19 cellular contexts compared by ENCODE assay signal in the genomic region with DNA sequence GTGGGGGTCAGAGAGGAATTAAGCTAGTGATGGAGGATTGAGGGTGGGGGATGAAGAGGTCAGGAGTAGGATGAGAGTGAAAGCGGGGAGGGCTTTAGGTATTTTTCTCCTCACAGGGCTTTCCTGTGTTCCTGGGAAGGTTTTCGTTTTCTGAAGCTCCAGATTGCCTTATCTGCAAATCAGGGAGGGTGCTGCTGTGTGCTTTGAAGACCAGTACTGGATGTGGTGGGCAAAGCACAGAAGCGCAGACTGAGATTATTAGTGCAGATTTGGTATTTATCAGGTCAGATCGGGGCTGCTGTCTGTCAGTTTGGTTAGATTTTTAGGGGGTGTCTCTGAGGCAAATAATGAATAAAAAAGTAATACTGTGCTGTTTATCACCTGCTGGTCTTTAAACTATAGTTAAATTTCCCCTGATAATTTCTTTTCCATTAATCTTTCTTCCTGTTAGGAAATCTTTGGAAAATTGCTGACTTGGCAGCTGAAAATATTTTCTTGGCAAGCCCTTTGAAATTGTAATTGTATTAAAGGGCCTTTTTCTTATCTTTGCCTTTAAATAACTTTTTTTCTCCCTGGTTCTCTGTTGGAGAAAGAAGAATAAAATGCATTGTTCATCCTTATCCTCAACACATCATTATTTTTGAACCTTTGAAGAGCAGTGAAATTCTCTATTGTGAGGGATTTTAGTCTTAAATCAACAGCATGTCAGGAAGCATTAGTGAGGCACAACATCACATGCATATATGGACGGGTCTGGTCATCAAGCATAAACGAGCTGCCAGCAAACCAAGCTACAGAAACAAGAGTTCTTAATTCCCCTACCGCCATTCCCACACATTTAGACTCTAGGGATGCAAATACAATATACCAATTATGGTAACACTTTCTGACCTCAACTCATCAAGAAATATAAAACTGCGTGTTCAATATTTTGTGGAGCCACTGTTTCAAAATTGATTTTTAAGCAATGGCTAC.
DNase-seq lines count a peak whose midpoint lies in the region; FAIRE-seq and TF ChIP-seq lines count a peak whose summit lies in the region.
"Had no signal": no experiment of that assay in that cellular context is flagged by ENCODE, and none has a peak within 500 bp of the region (broad histone marks: within the 10 kb centered on the region; RNA-seq: fewer than 3 reads in every experiment).

No MANE protein-coding gene starts in this region.

- H3K79me2 ChIP-seq in SK-N-SH (ENCODE audit: insufficient read depth): no peaks in the 10 kb centered on the region

- H3K4me2 ChIP-seq in SK-N-SH: no peak overlapping the region
- H3K4me2 ChIP-seq: KMS-11 had no signal

- no peaks in the 10 kb centered on the region for H3K9me2 ChIP-seq in SK-N-SH

- H3K9ac ChIP-seq in SK-N-SH: no peak overlapping the region
- H3K9ac ChIP-seq: KMS-11 had no signal

- no peak overlapping the region for H2AFZ ChIP-seq in SK-N-SH (ENCODE audit: low read depth)

- H3K4me3 ChIP-seq in SK-N-SH (ENCODE audit: low read depth in 2 of 2, low read length in 1 of 2) (no peak overlapping the region), fibroblast of pulmonary artery (replicated peaks; ENCODE audit: low read depth, low read length) (no peak overlapping the region), left ventricle myocardium inferior (no peak overlapping the region)
- H3K4me3 ChIP-seq: MG63 had no signal

- WGBS in SK-N-SH (ENCODE audit: low lambda C conversion rate): 43% methylated on average over 8 of the region's 8 CpGs

- peak overlapping the region in 1 of 2 experiments; percentile 18; a peak in 2 of 4 replicates for H3K27ac ChIP-seq in SK-N-SH (ENCODE audit: low read depth in 2 of 2, low read length in 1 of 2)
- H3K27ac ChIP-seq in left ventricle myocardium inferior (replicated peaks): no peak overlapping the region
- H3K27ac ChIP-seq: KMS-11, RWPE1 had no signal

- intact Hi-C loops in left ventricle myocardium inferior (cut with micrococcal nuclease): no loop called here

- H3K9me3 ChIP-seq in SK-N-SH: no peaks in the 10 kb centered on the region
- H3K9me3 ChIP-seq in left ventricle myocardium inferior (replicated peaks): peaks cover 16% of the 10 kb centered on the region
- H3K9me3 ChIP-seq: Caco-2, MG63 had no signal

- no peak for TF ChIP-seq CTCF in SK-N-SH (IDR thresholded peaks at IDR 0.05)
- TF ChIP-seq CTCF in fibroblast of pulmonary artery (IDR thresholded peaks at IDR 0.05; ENCODE audit: low read length, missing control alignments): no peak
- no peak for TF ChIP-seq CTCF in GM20000 (IDR thresholded peaks at IDR 0.05; ENCODE audit: extremely low read depth, missing control alignments)
- TF ChIP-seq CTCF in left ventricle myocardium inferior (IDR thresholded peaks at IDR 0.05; ENCODE audit: borderline replicate concordance): no peak

- peak; percentile 64 for FAIRE-seq in GM19239 (lab: Jason Lieb, UNC)

- TF ChIP-seq EP300 in SK-N-SH (IDR thresholded peaks at IDR 0.05; ENCODE audit: borderline replicate concordance in 1 of 2, low read depth in 1 of 2, low read length in 1 of 2): no peak; a peak in 1 of 4 replicates

- H3K36me3 ChIP-seq in SK-N-SH (replicated peaks in 1 of 2; ENCODE audit: control insufficient read depth in 1 of 2, insufficient read depth in 2 of 2, low read length in 1 of 2): no peaks in the 10 kb centered on the region
- no peaks in the 10 kb centered on the region for H3K36me3 ChIP-seq in left ventricle myocardium inferior
- H3K36me3 ChIP-seq: MG63 had no signal

- no peaks in the 10 kb centered on the region for H3F3A ChIP-seq in SK-N-SH (replicated peaks; ENCODE audit: insufficient read depth)

- TF ChIP-seq RAD21 in SK-N-SH (IDR thresholded peaks at IDR 0.05; ENCODE audit: low read length): no peak

- POLR2A ChIA-PET in SK-N-SH (lab: Yijun Ruan, JAX): no interaction called here

- peaks cover 0 to 13% of the 10 kb centered on the region in 2 experiments; a peak in 1 of 4 replicates for H3K4me1 ChIP-seq in SK-N-SH (ENCODE audit: control insufficient read depth in 1 of 2, insufficient read depth in 2 of 2, low read depth in 1 of 2, low read length in 1 of 2)
- no peaks in the 10 kb centered on the region for H3K4me1 ChIP-seq in left ventricle myocardium inferior
- H3K4me1 ChIP-seq: Caco-2 had no signal

- DNase-seq in GM19239 (ENCODE audit: insufficient read length, low spot score): no peak
- no peak for DNase-seq in SK-N-SH
- peak; percentile 10 for DNase-seq in fibroblast of pulmonary artery (ENCODE audit: low read depth)
- DNase-seq in GM20000 (ENCODE audit: low spot score): no peak
- DNase-seq in left ventricle myocardium inferior: no peak
- no peak for DNase-seq in NCI-H2029 (lab: John Stamatoyannopoulos, UW)
- DNase-seq in NCI-H1436 (lab: John Stamatoyannopoulos, UW): no peak
- DNase-seq: Caco-2; CD4-positive, CD25-positive, alpha-beta regulatory T cell; DMS153; EL; GOT3; MG63; NCI-H1092 treated with DMSO at 0.1 percent for 48 hours; NCI-H187 treated with DMSO at 0.1 percent for 48 hours; NCI-H510A treated with DMSO at 0.1 percent for 48 hours; PC-3 had no signal

- no peaks in the 10 kb centered on the region; the same call in 1 of the 2 replicates for H3K27me3 ChIP-seq in SK-N-SH (ENCODE audit: insufficient read depth)
- no peaks in the 10 kb centered on the region for H3K27me3 ChIP-seq in left ventricle myocardium inferior (ENCODE audit: low read depth)
- H3K27me3 ChIP-seq: MG63 had no signal

- no peaks in the 10 kb centered on the region for H4K20me1 ChIP-seq in SK-N-SH (ENCODE audit: insufficient read depth)

- CTCF ChIA-PET in SK-N-SH (lab: Yijun Ruan, JAX): interaction anchor here (0.6 to 1.9 kb wide), 7 partner anchors 9 to 130 kb away, joined by 3 to 8 read pairs (median 4); no protein-coding TSS in a partner anchor

TF ChIP-seq in SK-N-SH, 30 proteins besides CTCF, POLR2A, EP300 and RAD21:
- TF ChIP-seq GATA2 (CRISPR knock-in tag; IDR thresholded peaks at IDR 0.05) (peak; percentile 71), FOSL2 (IDR thresholded peaks at IDR 0.05; ENCODE audit: borderline replicate concordance, low read depth) (no peak)
